8 cellular contexts compared by ENCODE assay signal in genomic region chr6:41531591-41532582, GRCh38. TPM values are rescaled to one million over a fixed set of nuclear protein-coding genes. Genes with fewer than 3 reads are reported as not detected.
A peak's percentile ranks its signal among the peaks of the same experiment; 100 is the strongest.
DNase-seq lines count a peak whose midpoint lies in the region; ATAC-seq, FAIRE-seq and TF ChIP-seq lines count a peak whose summit lies in the region.

No MANE protein-coding gene starts in this region.

- ATAC-seq in GM21526 (IDR thresholded peaks at IDR 0.05; ENCODE audit: low FRiP score, unreplicated experiment) = peak; percentile 82

- no peak overlapping the region for H3K27ac ChIP-seq in suprapubic skin

- H3K4me3 ChIP-seq in Jurkat, Clone E6-1 (ENCODE audit: low read length) = no peak overlapping the region
- H3K4me3 ChIP-seq in suprapubic skin = no peak overlapping the region

- 34% methylated on average over 22 of the region's 22 CpGs for WGBS in suprapubic skin

- POLR2A ChIA-PET in GM10248 (lab: Yijun Ruan, JAX) = no interaction called here

- FAIRE-seq in endometrium (lab: Jason Lieb, UNC) = peak; percentile 41

- H3K9me3 ChIP-seq in suprapubic skin = no peaks in the 10 kb centered on the region

- H3K36me3 ChIP-seq in suprapubic skin = no peaks in the 10 kb centered on the region

- peaks cover 34% of the 10 kb centered on the region for H3K4me1 ChIP-seq in suprapubic skin

- no peak for TF ChIP-seq CTCF in GM10248 (IDR thresholded peaks at IDR 0.05; ENCODE audit: control extremely low read depth, extremely low read depth, low read depth, missing control alignments)
- TF ChIP-seq CTCF in suprapubic skin (IDR thresholded peaks at IDR 0.05) = no peak

- no peak for TF ChIP-seq POLR2A in suprapubic skin (IDR thresholded peaks at IDR 0.05)

- H3K27me3 ChIP-seq in suprapubic skin = peaks cover 14% of the 10 kb centered on the region

- peak; percentile 88 for DNase-seq in GM10248 (ENCODE audit: extremely low spot score)
- peak; percentile 26 for DNase-seq in Jurkat, Clone E6-1 (ENCODE audit: low read depth, low spot score)
- DNase-seq in activated CD4-positive, alpha-beta T cell treated with anti-CD3 and anti-CD28 coated beads for 48 hours = peak; percentile 80
- DNase-seq in stimulated activated CD4-positive, alpha-beta T cell treated with anti-CD3 and anti-CD28 coated beads, Interleukin-2, amount 100 ng/mL, for 4 hours (ENCODE audit: low read depth) = peak; percentile 66
- no peak for DNase-seq in suprapubic skin (ENCODE audit: low spot score in 2 of 2)
- no peak for DNase-seq in SKM-1 (lab: John Stamatoyannopoulos, UW; ENCODE audit: unreplicated experiment)

- CTCF ChIA-PET in GM10248 (lab: Yijun Ruan, JAX) = interaction anchor here (0.7 to 2.0 kb wide), 5 partner anchors 11 to 69 kb away, joined by 3 to 6 read pairs (median 4); no protein-coding TSS in a partner anchor

- no peak for TF ChIP-seq EP300 in suprapubic skin (IDR thresholded peaks at IDR 0.05)

RNA-seq across cellular contexts. Expression of gene FOXP4, which starts 14.3 kb away (rescaled TPM):
- 18.8 TPM for polyA plus RNA-seq in Jurkat, Clone E6-1 (2012; ENCODE audit: insufficient read depth, insufficient read length)
- total RNA-seq in suprapubic skin = 10 to 100 TPM in 2 of 4 donors, 1 to 10 TPM in 2; 8.1 to 12.1 (median 10.4) TPM

Comparison
In these comparisons a context has a peak if more than half of its experiments do, and no peak if none do; other contexts are left out.
1. DNase-seq: peak in GM10248 (single experiment), Jurkat, Clone E6-1 (single experiment), activated CD4-positive, alpha-beta T cell treated with anti-CD3 and anti-CD28 coated beads for 48 hours (single experiment) and stimulated activated CD4-positive, alpha-beta T cell treated with anti-CD3 and anti-CD28 coated beads, Interleukin-2, amount 100 ng/mL, for 4 hours (single experiment); none in suprapubic skin (0 of 2) and SKM-1 (single experiment).